Comparison of ENCODE assay signal across 1 cellular context in the genomic region with DNA sequence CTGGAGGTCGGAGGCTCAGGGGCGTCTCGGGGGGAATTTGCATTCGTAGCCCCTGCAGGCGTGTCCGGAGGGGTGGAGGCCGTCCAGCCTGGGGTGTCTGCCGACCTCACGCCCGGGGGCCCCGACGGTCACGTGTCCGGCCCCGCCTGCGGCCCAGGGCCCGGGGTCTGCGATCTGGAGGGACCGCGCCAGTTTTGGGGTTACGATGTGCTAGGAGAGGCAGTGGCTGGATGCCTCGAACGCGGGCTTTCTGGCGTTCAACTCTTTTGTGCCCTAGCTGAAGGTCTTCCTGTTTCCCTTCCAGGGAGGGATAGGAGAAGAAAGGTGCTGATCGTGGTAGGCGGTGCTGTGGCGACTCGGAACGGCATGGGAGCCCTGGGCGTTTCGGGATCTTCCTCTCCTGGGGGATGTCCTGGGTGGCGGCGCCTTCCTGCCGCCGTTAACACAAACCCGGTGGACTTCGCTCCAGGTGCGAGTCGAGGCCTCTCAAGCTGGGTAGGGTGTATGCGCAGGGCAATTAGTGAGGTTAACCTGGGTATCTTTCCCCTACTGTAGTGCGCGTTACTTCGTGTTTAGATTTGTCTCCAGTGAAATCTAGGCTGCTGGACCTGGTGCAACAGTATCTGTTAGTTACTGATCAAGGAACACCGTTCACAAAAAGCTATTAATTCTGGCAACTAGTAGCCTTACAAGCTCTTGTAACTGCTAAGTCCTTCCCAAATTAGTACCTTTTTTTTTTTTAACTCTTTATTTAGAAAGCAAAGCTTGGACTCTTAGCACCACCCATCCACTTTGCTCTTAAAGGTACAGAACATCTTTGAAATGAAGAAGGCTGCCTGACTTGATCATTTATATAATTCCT.
A peak's percentile ranks its signal among the peaks of the same experiment; 100 is the strongest.
TF ChIP-seq lines count a peak whose summit lies in the region.

No MANE protein-coding gene starts in this region.

TF ChIP-seq in HepG2, 621 proteins besides CTCF, POLR2A, EP300 and RAD21 (continued from another document and continues in another):
- TF ChIP-seq, protein P1, sequence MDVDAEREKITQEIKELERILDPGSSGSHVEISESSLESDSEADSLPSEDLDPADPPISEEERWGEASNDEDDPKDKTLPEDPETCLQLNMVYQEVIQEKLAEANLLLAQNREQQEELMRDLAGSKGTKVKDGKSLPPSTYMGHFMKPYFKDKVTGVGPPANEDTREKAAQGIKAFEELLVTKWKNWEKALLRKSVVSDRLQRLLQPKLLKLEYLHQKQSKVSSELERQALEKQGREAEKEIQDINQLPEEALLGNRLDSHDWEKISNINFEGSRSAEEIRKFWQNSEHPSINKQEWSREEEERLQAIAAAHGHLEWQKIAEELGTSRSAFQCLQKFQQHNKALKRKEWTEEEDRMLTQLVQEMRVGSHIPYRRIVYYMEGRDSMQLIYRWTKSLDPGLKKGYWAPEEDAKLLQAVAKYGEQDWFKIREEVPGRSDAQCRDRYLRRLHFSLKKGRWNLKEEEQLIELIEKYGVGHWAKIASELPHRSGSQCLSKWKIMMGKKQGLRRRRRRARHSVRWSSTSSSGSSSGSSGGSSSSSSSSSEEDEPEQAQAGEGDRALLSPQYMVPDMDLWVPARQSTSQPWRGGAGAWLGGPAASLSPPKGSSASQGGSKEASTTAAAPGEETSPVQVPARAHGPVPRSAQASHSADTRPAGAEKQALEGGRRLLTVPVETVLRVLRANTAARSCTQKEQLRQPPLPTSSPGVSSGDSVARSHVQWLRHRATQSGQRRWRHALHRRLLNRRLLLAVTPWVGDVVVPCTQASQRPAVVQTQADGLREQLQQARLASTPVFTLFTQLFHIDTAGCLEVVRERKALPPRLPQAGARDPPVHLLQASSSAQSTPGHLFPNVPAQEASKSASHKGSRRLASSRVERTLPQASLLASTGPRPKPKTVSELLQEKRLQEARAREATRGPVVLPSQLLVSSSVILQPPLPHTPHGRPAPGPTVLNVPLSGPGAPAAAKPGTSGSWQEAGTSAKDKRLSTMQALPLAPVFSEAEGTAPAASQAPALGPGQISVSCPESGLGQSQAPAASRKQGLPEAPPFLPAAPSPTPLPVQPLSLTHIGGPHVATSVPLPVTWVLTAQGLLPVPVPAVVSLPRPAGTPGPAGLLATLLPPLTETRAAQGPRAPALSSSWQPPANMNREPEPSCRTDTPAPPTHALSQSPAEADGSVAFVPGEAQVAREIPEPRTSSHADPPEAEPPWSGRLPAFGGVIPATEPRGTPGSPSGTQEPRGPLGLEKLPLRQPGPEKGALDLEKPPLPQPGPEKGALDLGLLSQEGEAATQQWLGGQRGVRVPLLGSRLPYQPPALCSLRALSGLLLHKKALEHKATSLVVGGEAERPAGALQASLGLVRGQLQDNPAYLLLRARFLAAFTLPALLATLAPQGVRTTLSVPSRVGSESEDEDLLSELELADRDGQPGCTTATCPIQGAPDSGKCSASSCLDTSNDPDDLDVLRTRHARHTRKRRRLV (CRISPR knock-in tag; IDR thresholded peaks at IDR 0.05): no peak
- no peak; the same call in 1 of the 2 replicates for TF ChIP-seq DPF2 (CRISPR knock-in tag; IDR thresholded peaks at IDR 0.05; ENCODE audit: borderline replicate concordance, low read depth)
- peak; percentile 49; the same call in 1 of the 2 replicates for TF ChIP-seq SOX5 (CRISPR knock-in tag; IDR thresholded peaks at IDR 0.05; ENCODE audit: borderline replicate concordance)
- TF ChIP-seq, protein P2, sequence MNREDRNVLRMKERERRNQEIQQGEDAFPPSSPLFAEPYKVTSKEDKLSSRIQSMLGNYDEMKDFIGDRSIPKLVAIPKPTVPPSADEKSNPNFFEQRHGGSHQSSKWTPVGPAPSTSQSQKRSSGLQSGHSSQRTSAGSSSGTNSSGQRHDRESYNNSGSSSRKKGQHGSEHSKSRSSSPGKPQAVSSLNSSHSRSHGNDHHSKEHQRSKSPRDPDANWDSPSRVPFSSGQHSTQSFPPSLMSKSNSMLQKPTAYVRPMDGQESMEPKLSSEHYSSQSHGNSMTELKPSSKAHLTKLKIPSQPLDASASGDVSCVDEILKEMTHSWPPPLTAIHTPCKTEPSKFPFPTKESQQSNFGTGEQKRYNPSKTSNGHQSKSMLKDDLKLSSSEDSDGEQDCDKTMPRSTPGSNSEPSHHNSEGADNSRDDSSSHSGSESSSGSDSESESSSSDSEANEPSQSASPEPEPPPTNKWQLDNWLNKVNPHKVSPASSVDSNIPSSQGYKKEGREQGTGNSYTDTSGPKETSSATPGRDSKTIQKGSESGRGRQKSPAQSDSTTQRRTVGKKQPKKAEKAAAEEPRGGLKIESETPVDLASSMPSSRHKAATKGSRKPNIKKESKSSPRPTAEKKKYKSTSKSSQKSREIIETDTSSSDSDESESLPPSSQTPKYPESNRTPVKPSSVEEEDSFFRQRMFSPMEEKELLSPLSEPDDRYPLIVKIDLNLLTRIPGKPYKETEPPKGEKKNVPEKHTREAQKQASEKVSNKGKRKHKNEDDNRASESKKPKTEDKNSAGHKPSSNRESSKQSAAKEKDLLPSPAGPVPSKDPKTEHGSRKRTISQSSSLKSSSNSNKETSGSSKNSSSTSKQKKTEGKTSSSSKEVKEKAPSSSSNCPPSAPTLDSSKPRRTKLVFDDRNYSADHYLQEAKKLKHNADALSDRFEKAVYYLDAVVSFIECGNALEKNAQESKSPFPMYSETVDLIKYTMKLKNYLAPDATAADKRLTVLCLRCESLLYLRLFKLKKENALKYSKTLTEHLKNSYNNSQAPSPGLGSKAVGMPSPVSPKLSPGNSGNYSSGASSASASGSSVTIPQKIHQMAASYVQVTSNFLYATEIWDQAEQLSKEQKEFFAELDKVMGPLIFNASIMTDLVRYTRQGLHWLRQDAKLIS (CRISPR knock-in tag; IDR thresholded peaks at IDR 0.05): no peak; the same call in 1 of the 2 replicates
- TF ChIP-seq, protein P3, sequence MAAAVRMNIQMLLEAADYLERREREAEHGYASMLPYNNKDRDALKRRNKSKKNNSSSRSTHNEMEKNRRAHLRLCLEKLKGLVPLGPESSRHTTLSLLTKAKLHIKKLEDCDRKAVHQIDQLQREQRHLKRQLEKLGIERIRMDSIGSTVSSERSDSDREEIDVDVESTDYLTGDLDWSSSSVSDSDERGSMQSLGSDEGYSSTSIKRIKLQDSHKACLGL (CRISPR knock-in tag; IDR thresholded peaks at IDR 0.05): peak; percentile 84; the same call in 1 of the 2 replicates
- TF ChIP-seq NFYC (CRISPR knock-in tag; IDR thresholded peaks at IDR 0.05): no peak
- peak; percentile 32 for TF ChIP-seq GATAD1 (CRISPR knock-in tag; IDR thresholded peaks at IDR 0.05)
- TF ChIP-seq ZNF75D (CRISPR knock-in tag; IDR thresholded peaks at IDR 0.05; ENCODE audit: borderline replicate concordance): 0 out of 2 replicates have a peak, but pooled peaks have one; percentile 15
- TF ChIP-seq, protein P4, sequence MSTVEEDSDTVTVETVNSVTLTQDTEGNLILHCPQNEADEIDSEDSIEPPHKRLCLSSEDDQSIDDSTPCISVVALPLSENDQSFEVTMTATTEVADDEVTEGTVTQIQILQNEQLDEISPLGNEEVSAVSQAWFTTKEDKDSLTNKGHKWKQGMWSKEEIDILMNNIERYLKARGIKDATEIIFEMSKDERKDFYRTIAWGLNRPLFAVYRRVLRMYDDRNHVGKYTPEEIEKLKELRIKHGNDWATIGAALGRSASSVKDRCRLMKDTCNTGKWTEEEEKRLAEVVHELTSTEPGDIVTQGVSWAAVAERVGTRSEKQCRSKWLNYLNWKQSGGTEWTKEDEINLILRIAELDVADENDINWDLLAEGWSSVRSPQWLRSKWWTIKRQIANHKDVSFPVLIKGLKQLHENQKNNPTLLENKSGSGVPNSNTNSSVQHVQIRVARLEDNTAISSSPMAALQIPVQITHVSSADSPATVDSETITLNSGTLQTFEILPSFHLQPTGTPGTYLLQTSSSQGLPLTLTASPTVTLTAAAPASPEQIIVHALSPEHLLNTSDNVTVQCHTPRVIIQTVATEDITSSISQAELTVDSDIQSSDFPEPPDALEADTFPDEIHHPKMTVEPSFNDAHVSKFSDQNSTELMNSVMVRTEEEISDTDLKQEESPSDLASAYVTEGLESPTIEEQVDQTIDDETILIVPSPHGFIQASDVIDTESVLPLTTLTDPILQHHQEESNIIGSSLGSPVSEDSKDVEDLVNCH (CRISPR knock-in tag; IDR thresholded peaks at IDR 0.05): no peak
- peak; percentile 30; the same call in 1 of the 2 replicates for TF ChIP-seq MYC (CRISPR knock-in tag; IDR thresholded peaks at IDR 0.05; ENCODE audit: borderline replicate concordance)
- no peak; the same call in 1 of the 2 replicates for TF ChIP-seq EED (CRISPR knock-in tag; IDR thresholded peaks at IDR 0.05)
- TF ChIP-seq SP1 (IDR thresholded peaks at IDR 0.05): no peak
- TF ChIP-seq SP1 (CRISPR knock-in tag; IDR thresholded peaks at IDR 0.05): no peak
- TF ChIP-seq CREB1 (IDR thresholded peaks at IDR 0.05): no peak
- no peak for TF ChIP-seq CREB1 (CRISPR knock-in tag; IDR thresholded peaks at IDR 0.05)
- no peak for TF ChIP-seq ZNF276 (CRISPR knock-in tag; IDR thresholded peaks at IDR 0.05; ENCODE audit: low read depth)
- TF ChIP-seq ERF (CRISPR knock-in tag; IDR thresholded peaks at IDR 0.05): no peak; the same call in 1 of the 2 replicates
- TF ChIP-seq, protein P5, sequence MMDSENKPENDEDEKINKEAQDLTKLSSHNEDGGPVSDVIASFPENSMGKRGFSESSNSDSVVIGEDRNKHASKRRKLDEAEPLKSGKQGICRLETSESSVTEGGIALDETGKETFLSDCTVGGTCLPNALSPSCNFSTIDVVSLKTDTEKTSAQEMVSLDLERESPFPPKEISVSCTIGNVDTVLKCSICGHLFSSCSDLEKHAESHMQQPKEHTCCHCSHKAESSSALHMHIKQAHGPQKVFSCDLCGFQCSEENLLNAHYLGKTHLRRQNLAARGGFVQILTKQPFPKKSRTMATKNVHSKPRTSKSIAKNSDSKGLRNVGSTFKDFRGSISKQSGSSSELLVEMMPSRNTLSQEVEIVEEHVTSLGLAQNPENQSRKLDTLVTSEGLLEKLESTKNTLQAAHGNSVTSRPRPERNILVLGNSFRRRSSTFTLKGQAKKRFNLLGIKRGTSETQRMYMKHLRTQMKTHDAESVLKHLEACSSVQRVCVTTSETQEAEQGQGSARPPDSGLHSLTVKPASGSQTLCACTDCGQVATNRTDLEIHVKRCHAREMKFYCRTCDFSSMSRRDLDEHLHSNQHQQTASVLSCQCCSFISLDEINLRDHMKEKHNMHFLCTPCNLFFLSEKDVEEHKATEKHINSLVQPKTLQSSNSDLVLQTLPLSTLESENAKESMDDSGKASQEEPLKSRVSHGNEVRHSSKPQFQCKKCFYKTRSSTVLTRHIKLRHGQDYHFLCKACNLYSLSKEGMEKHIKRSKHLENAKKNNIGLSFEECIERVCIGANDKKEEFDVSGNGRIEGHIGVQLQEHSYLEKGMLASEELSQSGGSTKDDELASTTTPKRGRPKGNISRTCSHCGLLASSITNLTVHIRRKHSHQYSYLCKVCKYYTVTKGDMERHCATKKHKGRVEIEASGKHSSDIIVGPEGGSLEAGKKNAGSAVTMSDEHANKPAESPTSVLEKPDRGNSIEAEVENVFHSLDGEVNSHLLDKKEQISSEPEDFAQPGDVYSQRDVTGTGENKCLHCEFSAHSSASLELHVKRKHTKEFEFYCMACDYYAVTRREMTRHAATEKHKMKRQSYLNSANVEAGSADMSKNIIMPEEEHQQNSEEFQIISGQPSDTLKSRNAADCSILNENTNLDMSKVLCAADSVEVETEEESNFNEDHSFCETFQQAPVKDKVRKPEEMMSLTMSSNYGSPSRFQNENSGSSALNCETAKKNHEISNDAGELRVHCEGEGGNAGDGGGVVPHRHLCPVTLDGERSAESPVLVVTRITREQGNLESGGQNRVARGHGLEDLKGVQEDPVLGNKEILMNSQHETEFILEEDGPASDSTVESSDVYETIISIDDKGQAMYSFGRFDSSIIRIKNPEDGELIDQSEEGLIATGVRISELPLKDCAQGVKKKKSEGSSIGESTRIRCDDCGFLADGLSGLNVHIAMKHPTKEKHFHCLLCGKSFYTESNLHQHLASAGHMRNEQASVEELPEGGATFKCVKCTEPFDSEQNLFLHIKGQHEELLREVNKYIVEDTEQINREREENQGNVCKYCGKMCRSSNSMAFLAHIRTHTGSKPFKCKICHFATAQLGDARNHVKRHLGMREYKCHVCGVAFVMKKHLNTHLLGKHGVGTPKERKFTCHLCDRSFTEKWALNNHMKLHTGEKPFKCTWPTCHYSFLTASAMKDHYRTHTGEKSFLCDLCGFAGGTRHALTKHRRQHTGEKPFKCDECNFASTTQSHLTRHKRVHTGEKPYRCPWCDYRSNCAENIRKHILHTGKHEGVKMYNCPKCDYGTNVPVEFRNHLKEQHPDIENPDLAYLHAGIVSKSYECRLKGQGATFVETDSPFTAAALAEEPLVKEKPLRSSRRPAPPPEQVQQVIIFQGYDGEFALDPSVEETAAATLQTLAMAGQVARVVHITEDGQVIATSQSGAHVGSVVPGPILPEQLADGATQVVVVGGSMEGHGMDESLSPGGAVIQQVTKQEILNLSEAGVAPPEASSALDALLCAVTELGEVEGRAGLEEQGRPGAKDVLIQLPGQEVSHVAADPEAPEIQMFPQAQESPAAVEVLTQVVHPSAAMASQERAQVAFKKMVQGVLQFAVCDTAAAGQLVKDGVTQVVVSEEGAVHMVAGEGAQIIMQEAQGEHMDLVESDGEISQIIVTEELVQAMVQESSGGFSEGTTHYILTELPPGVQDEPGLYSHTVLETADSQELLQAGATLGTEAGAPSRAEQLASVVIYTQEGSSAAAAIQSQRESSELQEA (CRISPR knock-in tag; IDR thresholded peaks at IDR 0.05; ENCODE audit: not compliant biosample characterization): peak; percentile 61
- TF ChIP-seq, protein P6, sequence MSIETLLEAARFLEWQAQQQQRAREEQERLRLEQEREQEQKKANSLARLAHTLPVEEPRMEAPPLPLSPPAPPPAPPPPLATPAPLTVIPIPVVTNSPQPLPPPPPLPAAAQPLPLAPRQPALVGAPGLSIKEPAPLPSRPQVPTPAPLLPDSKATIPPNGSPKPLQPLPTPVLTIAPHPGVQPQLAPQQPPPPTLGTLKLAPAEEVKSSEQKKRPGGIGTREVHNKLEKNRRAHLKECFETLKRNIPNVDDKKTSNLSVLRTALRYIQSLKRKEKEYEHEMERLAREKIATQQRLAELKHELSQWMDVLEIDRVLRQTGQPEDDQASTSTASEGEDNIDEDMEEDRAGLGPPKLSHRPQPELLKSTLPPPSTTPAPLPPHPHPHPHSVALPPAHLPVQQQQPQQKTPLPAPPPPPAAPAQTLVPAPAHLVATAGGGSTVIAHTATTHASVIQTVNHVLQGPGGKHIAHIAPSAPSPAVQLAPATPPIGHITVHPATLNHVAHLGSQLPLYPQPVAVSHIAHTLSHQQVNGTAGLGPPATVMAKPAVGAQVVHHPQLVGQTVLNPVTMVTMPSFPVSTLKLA (IDR thresholded peaks at IDR 0.05): no peak
- TF ChIP-seq NCOA2 (CRISPR knock-in tag; IDR thresholded peaks at IDR 0.05): no peak; the same call in 1 of the 2 replicates
- TF ChIP-seq TOE1 (CRISPR knock-in tag; IDR thresholded peaks at IDR 0.05): no peak
- no peak; the same call in 1 of the 2 replicates for TF ChIP-seq ZNF224 (CRISPR knock-in tag; IDR thresholded peaks at IDR 0.05)
